9 cellular contexts compared by ENCODE assay signal in the genomic region with DNA sequence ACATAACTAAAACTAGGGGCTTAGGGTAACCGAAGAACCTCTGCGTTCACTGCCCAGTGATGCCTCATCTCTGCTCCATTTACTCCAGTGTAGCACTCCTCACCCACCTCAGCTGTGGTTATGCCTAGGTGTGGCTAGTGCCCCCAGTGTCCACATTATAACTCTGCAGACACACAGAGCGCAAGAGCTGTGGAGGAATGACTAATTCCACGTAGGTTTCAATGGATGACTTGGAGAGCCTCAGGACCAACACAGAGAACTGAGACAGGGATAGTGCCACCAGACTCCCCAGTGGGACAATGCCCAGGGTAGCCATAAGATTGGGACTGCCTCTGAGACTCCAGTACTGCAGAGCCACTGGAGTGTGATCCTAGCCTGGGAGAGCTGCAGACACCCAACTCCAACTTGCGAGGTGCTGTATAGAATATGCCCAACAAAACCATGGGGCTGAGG.
A peak's percentile ranks its signal among the peaks of the same experiment; 100 is the strongest.
DNase-seq lines count a peak whose midpoint lies in the region; ATAC-seq, FAIRE-seq and TF ChIP-seq lines count a peak whose summit lies in the region.
"Had no signal": no experiment of that assay in that cellular context is flagged by ENCODE, and none has a peak within 500 bp of the region (broad histone marks: within the 10 kb centered on the region; RNA-seq: fewer than 3 reads in every experiment).

No MANE protein-coding gene starts in this region.

- H3K9me1 ChIP-seq in endothelial cell of umbilical vein (replicated peaks; ENCODE audit: control insufficient read depth, extremely low read depth, insufficient read depth, low read length): no peaks in the 10 kb centered on the region

- H3K9ac ChIP-seq in PC-3 (ENCODE audit: low read length) (no peak overlapping the region), endothelial cell of umbilical vein (replicated peaks; ENCODE audit: extremely low read depth, insufficient read depth, low read length) (no peak overlapping the region)

- in situ Hi-C loops in gastrocnemius medialis (cut with MboI; ENCODE audit: low sequenced_read_pairs in 4 of 4): no loop called here
- in situ Hi-C loops in GM13976 (cut with MboI; ENCODE audit: low sequenced_read_pairs, unreplicated experiment): no loop called here

- H3K79me2 ChIP-seq in PC-3 (ENCODE audit: low read length) (peaks cover 20% of the 10 kb centered on the region), endothelial cell of umbilical vein (ENCODE audit: control insufficient read depth, insufficient read depth, low read length) (peaks cover 13% of the 10 kb centered on the region)

- dilution Hi-C loops in endothelial cell of umbilical vein (cut with MboI; ENCODE audit: extremely low pct_ligation_motif_present, low sequenced_read_pairs): no loop called here

- CTCF ChIA-PET in PC-3 (lab: Charles Lee): no interaction called here
- CTCF ChIA-PET in endothelial cell of umbilical vein (lab: Charles Lee): interaction anchor here (0.6 to 3.8 kb wide), 8 partner anchors 21 to 633 kb away, joined by 3 to 12 read pairs (median 5); no protein-coding TSS in a partner anchor

- intact Hi-C loops in PC-3 (cut with micrococcal nuclease): no loop called here
- intact Hi-C loops in endothelial cell of umbilical vein (cut with micrococcal nuclease): loop anchor here (2.0 kb wide), 1 partner anchor 26 kb away; no protein-coding TSS in a partner anchor
- intact Hi-C loops in gastrocnemius medialis (cut with DNase I; ENCODE audit: low total_unique reads): no loop called here
- intact Hi-C loops in tibial artery (cut with DNase I; ENCODE audit: low total_unique reads): loop anchor here (10.0 kb wide), 1 partner anchor 228 kb away; no protein-coding TSS in a partner anchor

- H4K20me1 ChIP-seq in PC-3 (ENCODE audit: low read length) (no peaks in the 10 kb centered on the region), endothelial cell of umbilical vein (replicated peaks; ENCODE audit: control insufficient read depth, extremely low read depth, insufficient read depth, low read length) (no peaks in the 10 kb centered on the region)

- H2AFZ ChIP-seq in PC-3 (ENCODE audit: low read length) (no peak overlapping the region), endothelial cell of umbilical vein (ENCODE audit: low read depth, low read length) (no peak overlapping the region)

- BruUV-seq in PC-3 (replicated peaks; lab: Mats Ljungman, UMichigan) (no TSS peak), endothelial cell of umbilical vein (replicated peaks; lab: Mats Ljungman, UMichigan) (no TSS peak)

- peak; percentile 21 for DNase-seq in stimulated activated CD4-positive, alpha-beta T cell treated with anti-CD3 and anti-CD28 coated beads, Interleukin-12 subunit alpha, Interleukin-12 subunit beta, amount 100 ng/mL, for 4 hours
- DNase-seq in stimulated activated CD4-positive, alpha-beta T cell treated with anti-CD3 and anti-CD28 coated beads, Interleukin-2, amount 100 ng/mL, for 48 hours: no peak
- DNase-seq in PC-3 (peak; percentile 81), endothelial cell of umbilical vein (ENCODE audit: low read depth, low spot score) (peak; percentile 61), gastrocnemius medialis (no peak), tibial artery (no peak), GM13976 (ENCODE audit: low spot score) (no peak)
- no peak for DNase-seq in activated effector memory CD4-positive, alpha-beta T cell treated with Interleukin-2 at 50 U/mL for 16 hours
- DNase-seq: kidney glomerular epithelial cell had no signal

- peaks cover 41% of the 10 kb centered on the region for H3K36me3 ChIP-seq in PC-3 (ENCODE audit: low read depth, low read length)
- peaks cover 5 to 15% of the 10 kb centered on the region in 2 experiments for H3K36me3 ChIP-seq in endothelial cell of umbilical vein (ENCODE audit: control insufficient read depth in 2 of 2, extremely low read depth in 1 of 2, insufficient read depth in 2 of 2, low read length in 2 of 2)
- no peaks in the 10 kb centered on the region for H3K36me3 ChIP-seq in gastrocnemius medialis
- H3K36me3 ChIP-seq in tibial artery: no peaks in the 10 kb centered on the region

- POLR2A ChIA-PET in PC-3 (lab: Charles Lee; ENCODE audit: unreplicated experiment) (interaction anchor here (0.5 kb wide), 1 partner anchor 56 kb away, joined by 3 read pairs; no protein-coding TSS in a partner anchor), endothelial cell of umbilical vein (lab: Charles Lee) (no interaction called here)

- H3K27me3 ChIP-seq in PC-3 (ENCODE audit: low read length) (no peaks in the 10 kb centered on the region), endothelial cell of umbilical vein (ENCODE audit: control insufficient read depth in 2 of 2, insufficient read depth in 2 of 2, low read length in 2 of 2) (no peaks in the 10 kb centered on the region), gastrocnemius medialis (no peaks in the 10 kb centered on the region), tibial artery (no peaks in the 10 kb centered on the region)

- peak; percentile 73 for TF ChIP-seq POLR2A in endothelial cell of umbilical vein (IDR thresholded peaks at IDR 0.05; ENCODE audit: low read depth, low read length)
- no peak for TF ChIP-seq POLR2A in gastrocnemius medialis (IDR thresholded peaks at IDR 0.05)

- H3K4me2 ChIP-seq in PC-3 (ENCODE audit: low read length): no peak overlapping the region
- no peak overlapping the region for H3K4me2 ChIP-seq in endothelial cell of umbilical vein (ENCODE audit: insufficient read depth, low read length)

- H3K4me3 ChIP-seq in PC-3 (ENCODE audit: low read length) (no peak overlapping the region), endothelial cell of umbilical vein (replicated peaks in 1 of 3; ENCODE audit: insufficient read depth in 1 of 3, low read depth in 1 of 3, low read length in 3 of 3) (no peak overlapping the region), gastrocnemius medialis (no peak overlapping the region), tibial artery (no peak overlapping the region)

- H3K9me2 ChIP-seq in PC-3 (replicated peaks; ENCODE audit: low read length): no peaks in the 10 kb centered on the region

- H3K27ac ChIP-seq in PC-3 (ENCODE audit: low read length) (peak overlapping the region; percentile 77), endothelial cell of umbilical vein (ENCODE audit: insufficient read depth, low read depth, low read length) (no peak overlapping the region), gastrocnemius medialis (no peak overlapping the region), tibial artery (no peak overlapping the region)

- peak; percentile 85 for FAIRE-seq in endothelial cell of umbilical vein (lab: Jason Lieb, UNC)

- peak; percentile 64 for ATAC-seq in PC-3
- ATAC-seq in gastrocnemius medialis: no peak

- H3K9me3 ChIP-seq in PC-3 (ENCODE audit: low read length) (no peaks in the 10 kb centered on the region), endothelial cell of umbilical vein (replicated peaks; ENCODE audit: control insufficient read depth, insufficient read depth, low read length) (no peaks in the 10 kb centered on the region), gastrocnemius medialis (no peaks in the 10 kb centered on the region), tibial artery (no peaks in the 10 kb centered on the region)

- H3K4me1 ChIP-seq in PC-3 (ENCODE audit: insufficient read depth, low read length) (peaks cover 35% of the 10 kb centered on the region), endothelial cell of umbilical vein (ENCODE audit: control insufficient read depth, extremely low read depth, insufficient read depth, low read length) (no peaks in the 10 kb centered on the region), gastrocnemius medialis (no peaks in the 10 kb centered on the region), tibial artery (no peaks in the 10 kb centered on the region)

- TF ChIP-seq CTCF in PC-3 (conservative IDR thresholded peaks at IDR 0.05; ENCODE audit: low read depth, low read length): peak; percentile 59
- TF ChIP-seq CTCF in endothelial cell of umbilical vein (IDR thresholded peaks at IDR 0.05; ENCODE audit: extremely low read depth in 1 of 2, insufficient read depth in 1 of 2, low read depth in 1 of 2, low read length in 2 of 2): peak; percentile 32 to 35
- peak in 1 of 5 experiments; percentile 17 for TF ChIP-seq CTCF in gastrocnemius medialis (IDR thresholded peaks at IDR 0.05 in 4 of 5, conservative IDR thresholded peaks at IDR 0.05 in 1 of 5)
- no peak for TF ChIP-seq CTCF in tibial artery (IDR thresholded peaks at IDR 0.05)
- no peak for TF ChIP-seq CTCF in GM13976 (IDR thresholded peaks at IDR 0.05; ENCODE audit: borderline replicate concordance, control extremely low read depth, extremely low read depth, insufficient read depth, missing control alignments)

- peaks cover 42% of the 10 kb centered on the region for H3F3A ChIP-seq in PC-3 (ENCODE audit: low read length, unreplicated experiment)

TF ChIP-seq in endothelial cell of umbilical vein, 7 proteins besides CTCF, POLR2A, EP300 and RAD21:
- TF ChIP-seq GATA2 (IDR thresholded peaks at IDR 0.05; ENCODE audit: insufficient read depth, insufficient read length, low read depth, low read length): no peak
- peak; percentile 87 for TF ChIP-seq POLR2AphosphoS5 (IDR thresholded peaks at IDR 0.05; ENCODE audit: insufficient read depth, low read depth, low read length)

Comparison
In these comparisons a context has a peak if more than half of its experiments do, and no peak if none do; other contexts are left out.
1. DNase-seq: peak in stimulated activated CD4-positive, alpha-beta T cell treated with anti-CD3 and anti-CD28 coated beads, Interleukin-12 subunit alpha, Interleukin-12 subunit beta, amount 100 ng/mL, for 4 hours (single experiment), PC-3 (single experiment) and endothelial cell of umbilical vein (single experiment); none in stimulated activated CD4-positive, alpha-beta T cell treated with anti-CD3 and anti-CD28 coated beads, Interleukin-2, amount 100 ng/mL, for 48 hours (0 of 2), gastrocnemius medialis (0 of 2), tibial artery (0 of 2), activated effector memory CD4-positive, alpha-beta T cell treated with Interleukin-2 at 50 U/mL for 16 hours (single experiment) and GM13976 (single experiment).
2. CTCF ChIP-seq: peak in PC-3 (single experiment) and endothelial cell of umbilical vein (2 of 2); none in tibial artery (0 of 2) and GM13976 (single experiment).
3. intact Hi-C loops: an anchor here in endothelial cell of umbilical vein (2.0 kb wide) and tibial artery (10.0 kb wide); none called in PC-3 and gastrocnemius medialis.